27 cellular contexts compared by ENCODE assay signal in the genomic region with DNA sequence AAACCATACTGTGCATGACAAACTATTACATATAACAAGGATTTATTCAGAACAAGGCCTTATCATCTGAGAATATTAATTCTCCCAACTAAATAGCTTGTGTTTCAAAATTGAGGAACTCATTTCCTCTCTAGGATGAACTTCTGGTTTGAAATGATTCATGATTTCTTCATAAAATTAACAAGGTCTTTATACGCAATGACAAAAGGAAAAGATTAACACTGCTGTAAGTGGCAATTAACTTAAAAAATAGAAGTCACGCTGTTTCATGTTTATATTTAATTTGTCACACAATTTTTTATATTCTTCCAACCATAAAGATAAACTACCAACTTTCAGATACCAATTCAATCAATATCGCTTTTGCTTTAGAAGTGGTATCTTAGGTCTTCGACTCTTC.
"Had no signal": no experiment of that assay in that cellular context is flagged by ENCODE, and none has a peak within 500 bp of the region (broad histone marks: within the 10 kb centered on the region; RNA-seq: fewer than 3 reads in every experiment).

No MANE protein-coding gene starts in this region.

- H3K27me3 ChIP-seq: brain microvascular endothelial cell, colonic mucosa had no signal

- H3K27ac Mint-ChIP-seq: activated B cell treated with CpG ODN at 0.5 μM for 24 hours; activated CD4-positive, alpha-beta memory T cell treated with anti-CD3 and anti-CD28 coated beads for 36 hours; activated CD4-positive, alpha-beta T cell treated with anti-CD3 and anti-CD28 coated beads, Interleukin-2, amount 10 ng/mL, durations not matched to agents 24 days and 14 days; activated naive CD4-positive, alpha-beta T cell treated with anti-CD3 and anti-CD28 coated beads for 36 hours; activated naive CD8-positive, alpha-beta T cell; activated T-helper 17 cell treated with anti-CD3 and anti-CD28 coated beads, Interleukin-2, amount 50 U/mL, for 72 hours; T-helper 1 cell treated with Interleukin-12 subunit alpha and Interleukin-12 subunit beta and Interleukin-4 antibody, amounts not matched to agents 30 μg/mL and 1 μg/mL, for 36 hours had no signal

- H3K9me3 Mint-ChIP-seq: activated B cell treated with CpG ODN at 0.5 μM for 24 hours; activated CD4-positive, alpha-beta memory T cell treated with anti-CD3 and anti-CD28 coated beads for 36 hours; activated CD4-positive, alpha-beta T cell treated with anti-CD3 and anti-CD28 coated beads, Interleukin-2, amount 10 ng/mL, durations not matched to agents 24 days and 14 days; activated naive CD4-positive, alpha-beta T cell treated with anti-CD3 and anti-CD28 coated beads for 36 hours; activated T-helper 17 cell treated with anti-CD3 and anti-CD28 coated beads, Interleukin-2, amount 50 U/mL, for 72 hours; T-helper 1 cell treated with Interleukin-12 subunit alpha and Interleukin-12 subunit beta and Interleukin-4 antibody, amounts not matched to agents 30 μg/mL and 1 μg/mL, for 36 hours had no signal

- H3K4me3 ChIP-seq: colonic mucosa, K562, SK-N-MC had no signal

- H3K27me3 Mint-ChIP-seq: activated B cell treated with CpG ODN at 0.5 μM for 24 hours; activated CD4-positive, alpha-beta T cell treated with anti-CD3 and anti-CD28 coated beads, Interleukin-2, amount 10 ng/mL, durations not matched to agents 24 days and 14 days; activated T-helper 17 cell treated with anti-CD3 and anti-CD28 coated beads, Interleukin-2, amount 50 U/mL, for 72 hours had no signal

- H3K9me3 ChIP-seq: colonic mucosa had no signal

- H3K36me3 ChIP-seq: brain microvascular endothelial cell, colonic mucosa had no signal

- H3K4me3 Mint-ChIP-seq: activated B cell treated with CpG ODN at 0.5 μM for 24 hours; activated CD4-positive, alpha-beta memory T cell treated with anti-CD3 and anti-CD28 coated beads for 36 hours; activated CD4-positive, alpha-beta T cell treated with anti-CD3 and anti-CD28 coated beads, Interleukin-2, amount 10 ng/mL, durations not matched to agents 24 days and 14 days; activated naive CD4-positive, alpha-beta T cell treated with anti-CD3 and anti-CD28 coated beads for 36 hours; activated naive CD8-positive, alpha-beta T cell; activated T-helper 17 cell treated with anti-CD3 and anti-CD28 coated beads, Interleukin-2, amount 50 U/mL, for 72 hours; T-helper 1 cell treated with Interleukin-12 subunit alpha and Interleukin-12 subunit beta and Interleukin-4 antibody, amounts not matched to agents 30 μg/mL and 1 μg/mL, for 36 hours had no signal

- H3K36me3 Mint-ChIP-seq: activated CD4-positive, alpha-beta memory T cell treated with anti-CD3 and anti-CD28 coated beads for 36 hours; activated naive CD8-positive, alpha-beta T cell had no signal

- DNase-seq: activated B cell treated with CpG ODN at 0.5 μM for 24 hours; activated CD4-positive, alpha-beta memory T cell treated with anti-CD3 and anti-CD28 coated beads for 36 hours; activated CD4-positive, alpha-beta T cell treated with anti-CD3 and anti-CD28 coated beads for 1 hour; activated CD4-positive, alpha-beta T cell treated with anti-CD3 and anti-CD28 coated beads, Interleukin-2, amount 10 ng/mL, durations not matched to agents 24 days and 14 days; activated CD8-positive, alpha-beta memory T cell treated with anti-CD3 and anti-CD28 coated beads for 24 hours; activated gamma-delta T cell; activated naive CD4-positive, alpha-beta T cell treated with anti-CD3 and anti-CD28 coated beads for 36 hours; activated T-cell treated with anti-CD3 and anti-CD28 coated beads for 4 hours; activated T-cell treated with anti-CD3 and anti-CD28 coated beads, Interleukin-2, amount 50 U/mL, for 48 hours; brain microvascular endothelial cell; colonic mucosa; Karpas-422; MM.1S; NCI-H1048; NCI-H187 treated with DMSO at 0.1 percent for 48 hours; NCI-H2171 treated with DMSO at 0.1 percent for 48 hours; NCI-H226; NCI-H526; OCI-M1; RPMI8226; SW 1271; T-helper 9 cell had no signal

- H3K4me1 Mint-ChIP-seq: activated CD4-positive, alpha-beta T cell treated with anti-CD3 and anti-CD28 coated beads, Interleukin-2, amount 10 ng/mL, durations not matched to agents 24 days and 14 days; activated T-helper 17 cell treated with anti-CD3 and anti-CD28 coated beads, Interleukin-2, amount 50 U/mL, for 72 hours had no signal

- H3K4me1 ChIP-seq: colonic mucosa had no signal

- H3K27ac ChIP-seq: brain microvascular endothelial cell, colonic mucosa, SK-N-MC had no signal
